In genomic region chr2:30511122-30512083, GRCh38 we compare ENCODE assay signal across 9 cellular contexts.
DNase-seq lines count a peak whose midpoint lies in the region; ATAC-seq, FAIRE-seq and TF ChIP-seq lines count a peak whose summit lies in the region.
"Had no signal": no experiment of that assay in that cellular context is flagged by ENCODE, and none has a peak within 500 bp of the region (broad histone marks: within the 10 kb centered on the region; RNA-seq: fewer than 3 reads in every experiment).

No MANE protein-coding gene starts in this region.

- ATAC-seq in HG03196 (IDR thresholded peaks at IDR 0.05; ENCODE audit: unreplicated experiment) = no peak
- ATAC-seq: GM12878 had no signal

- FAIRE-seq in bronchial epithelial cell (lab: Jason Lieb, UNC) = no peak
- FAIRE-seq: GM12878 had no signal

- peaks cover 15% of the 10 kb centered on the region for H3K9me3 Mint-ChIP-seq in nephron

- peaks cover 16% of the 10 kb centered on the region for H3K36me3 Mint-ChIP-seq in nephron (ENCODE audit: low read depth)

- peaks cover 57% of the 10 kb centered on the region for H3K4me1 Mint-ChIP-seq in nephron

- H3K27ac Mint-ChIP-seq in nephron = peak overlapping the region; percentile 18 to 73 (median 22)

- TF ChIP-seq CTCF in bronchial epithelial cell (IDR thresholded peaks at IDR 0.05; ENCODE audit: insufficient read depth, low read length, severe bottlenecking) (no peak), nephron (IDR thresholded peaks at IDR 0.05; ENCODE audit: unreplicated experiment in 3 of 3) (no peak)

- no peaks in the 10 kb centered on the region for H3K36me3 ChIP-seq in bronchial epithelial cell (ENCODE audit: control insufficient read depth, insufficient read depth, low read length)

- H3K27me3 Mint-ChIP-seq in nephron (ENCODE audit: low read depth) = no peaks in the 10 kb centered on the region

- no peak overlapping the region for H3K4me3 Mint-ChIP-seq in nephron

- H3K4me3 ChIP-seq in bronchial epithelial cell (ENCODE audit: low read depth, low read length) = no peak overlapping the region
- H3K4me3 ChIP-seq: GM12878 had no signal

- no peaks in the 10 kb centered on the region for H3K27me3 ChIP-seq in bronchial epithelial cell (ENCODE audit: control insufficient read depth, insufficient read depth, low read length)

- DNase-seq in ELF-1 (ENCODE audit: low read depth, low spot score) (peak; percentile 71), NCI-H2081 treated with DMSO at 0.1 percent for 48 hours (lab: John Stamatoyannopoulos, UW) (peak; percentile 33), bronchial epithelial cell (ENCODE audit: low read depth) (peak; percentile 24), iPS-NIHi11 (ENCODE audit: low spot score) (no peak), D341Med (ENCODE audit: low spot score) (no peak), midbrain (lab: John Stamatoyannopoulos, UW) (no peak)

Comparison
In these comparisons a context has a peak if more than half of its experiments do, and no peak if none do; other contexts are left out.
1. DNase-seq: peak in ELF-1 (single experiment), NCI-H2081 treated with DMSO at 0.1 percent for 48 hours (single experiment) and bronchial epithelial cell (single experiment); none in iPS-NIHi11 (single experiment), D341Med (single experiment) and midbrain (single experiment).